Comparison of ENCODE assay signal across 28 cellular contexts in genomic region chrX:117803463-117803862, GRCh38.
"Had no signal": no experiment of that assay in that cellular context is flagged by ENCODE, and none has a peak within 500 bp of the region (broad histone marks: within the 10 kb centered on the region; RNA-seq: fewer than 3 reads in every experiment).

No MANE protein-coding gene starts in this region.

- ATAC-seq: effector memory CD8-positive, alpha-beta T cell; esophagus mucosa; foreskin keratinocyte; gastroesophageal sphincter; heart left ventricle; heart right ventricle had no signal

- H3K27ac ChIP-seq: colonic mucosa, coronary artery, dorsolateral prefrontal cortex, epithelial cell of prostate, esophagus muscularis mucosa, esophagus squamous epithelium, foreskin keratinocyte, gastroesophageal sphincter, heart left ventricle, heart right ventricle had no signal

- FAIRE-seq: colon, endometrium, endothelial cell of umbilical vein, frontal cortex had no signal

- H3K27me3 ChIP-seq: colonic mucosa, esophagus muscularis mucosa, esophagus squamous epithelium, foreskin keratinocyte, gastrocnemius medialis, gastroesophageal sphincter, heart left ventricle, heart right ventricle had no signal

- H3K4me3 ChIP-seq: colonic mucosa, coronary artery, dorsolateral prefrontal cortex, esophagus muscularis mucosa, esophagus squamous epithelium, gastrocnemius medialis, gastroesophageal sphincter, heart left ventricle, heart right ventricle had no signal

- H3K9me3 ChIP-seq: colonic mucosa, esophagus muscularis mucosa, esophagus squamous epithelium, gastrocnemius medialis, gastroesophageal sphincter had no signal

- H3K36me3 ChIP-seq: colonic mucosa, esophagus muscularis mucosa, esophagus squamous epithelium, gastrocnemius medialis, gastroesophageal sphincter, heart left ventricle, heart right ventricle had no signal

- DNase-seq: colonic mucosa; cortex of kidney; dermis blood vessel endothelial cell; dorsolateral prefrontal cortex; effector CD4-positive, alpha-beta T cell; effector CD8-positive, alpha-beta T cell; effector memory CD4-positive, alpha-beta T cell; effector memory CD8-positive, alpha-beta T cell; endodermal cell; erythroblast; esophagus squamous epithelium; foreskin fibroblast; foreskin keratinocyte; foreskin melanocyte; gastrocnemius medialis; glutamatergic neuron; head of caudate nucleus; heart left ventricle; heart right ventricle had no signal

- H3K4me1 ChIP-seq: colonic mucosa, esophagus muscularis mucosa, esophagus squamous epithelium, foreskin keratinocyte, gastrocnemius medialis, gastroesophageal sphincter, heart left ventricle, heart right ventricle had no signal
